In genomic region chr21:44892536-44893277, GRCh38 we compare ENCODE assay signal across 8 cellular contexts. TPM values are rescaled to one million over a fixed set of nuclear protein-coding genes. Genes with fewer than 3 reads are reported as not detected.
A peak's percentile ranks its signal among the peaks of the same experiment; 100 is the strongest.
DNase-seq lines count a peak whose midpoint lies in the region; ATAC-seq and TF ChIP-seq lines count a peak whose summit lies in the region.

No MANE protein-coding gene starts in this region.

- POLR2A ChIA-PET in BJ (lab: Charles Lee), result interaction anchor here (0.6 kb wide), 1 partner anchor 10 kb away, joined by 4 read pairs; no protein-coding TSS in a partner anchor

- peaks cover 10% of the 10 kb centered on the region for H3K27me3 Mint-ChIP-seq in H9 (ENCODE audit: low read depth)
- no peaks in the 10 kb centered on the region for H3K27me3 Mint-ChIP-seq in activated T-cell treated with anti-CD3 and anti-CD28 coated beads, Interleukin-2, amount 50 U/mL, for 72 hours (ENCODE audit: low read depth)

- H3K18ac ChIP-seq in H9 (ENCODE audit: insufficient read length, low read depth, low read length), result no peak overlapping the region

- no peak overlapping the region for H2BK20ac ChIP-seq in H9 (ENCODE audit: low read depth, low read length, poor library complexity, severe bottlenecking)

- no peak overlapping the region; a peak in 1 of 5 replicates for H3K4me3 Mint-ChIP-seq in H9
- H3K4me3 Mint-ChIP-seq in activated T-cell treated with anti-CD3 and anti-CD28 coated beads, Interleukin-2, amount 50 U/mL, for 72 hours, result no peak overlapping the region

- H3K27ac Mint-ChIP-seq in H9, result no peak overlapping the region; a peak in 1 of 7 replicates
- H3K27ac Mint-ChIP-seq in activated T-cell treated with anti-CD3 and anti-CD28 coated beads, Interleukin-2, amount 50 U/mL, for 72 hours, result peak overlapping the region; percentile 74

- H2BK12ac ChIP-seq in H9 (ENCODE audit: insufficient read length, low read depth, low read length), result no peak overlapping the region

- H3K23ac ChIP-seq in H9 (ENCODE audit: insufficient read length, low read depth, low read length), result no peak overlapping the region

- no peak overlapping the region for H4K5ac ChIP-seq in H9 (ENCODE audit: insufficient read length, low read depth, low read length)

- no peak overlapping the region for H2BK15ac ChIP-seq in H9 (ENCODE audit: low read depth, low read length)

- H2BK5ac ChIP-seq in H9 (ENCODE audit: insufficient read length, low read length), result no peak overlapping the region

- H3K9ac ChIP-seq in H9 (ENCODE audit: extremely low read depth, insufficient read length, low read length) (no peak overlapping the region), OCI-LY1 (ENCODE audit: low read length) (no peak overlapping the region)

- H3K27me3 ChIP-seq in BJ (ENCODE audit: control insufficient read depth, insufficient read depth, low read length) (peaks cover 30% of the 10 kb centered on the region), H9 (ENCODE audit: insufficient read depth, low read length) (no peaks in the 10 kb centered on the region), OCI-LY1 (ENCODE audit: insufficient read depth, low read length) (peaks cover 8% of the 10 kb centered on the region)

- H3K36me3 Mint-ChIP-seq in H9 (ENCODE audit: insufficient read depth in 1 of 3, low read depth in 3 of 3), result no peaks in the 10 kb centered on the region
- H3K36me3 Mint-ChIP-seq in activated T-cell treated with anti-CD3 and anti-CD28 coated beads, Interleukin-2, amount 50 U/mL, for 72 hours (ENCODE audit: insufficient read depth in 2 of 2), result peaks cover 0 to 3% of the 10 kb centered on the region in 2 donors

- H4K91ac ChIP-seq in H9 (ENCODE audit: insufficient read length, low read depth, low read length), result no peak overlapping the region

- peak; percentile 85 to 86 for ATAC-seq in activated T-cell treated with anti-CD3 and anti-CD28 coated beads, Interleukin-2, amount 50 U/mL, for 72 hours (replicated peaks in 1 of 2)
- ATAC-seq in HG03439 (IDR thresholded peaks at IDR 0.05; ENCODE audit: unreplicated experiment), result no peak
- ATAC-seq in GM19395 (IDR thresholded peaks at IDR 0.05; ENCODE audit: unreplicated experiment), result no peak

- H4K8ac ChIP-seq in H9 (replicated peaks; ENCODE audit: insufficient read length, low read depth, low read length), result no peak overlapping the region

- H3T11ph ChIP-seq in H9 (ENCODE audit: low read length), result no peak overlapping the region

- no peaks in the 10 kb centered on the region for H3K9me2 ChIP-seq in OCI-LY1 (ENCODE audit: low read depth, low read length)

- no peak overlapping the region for H3K4me3 ChIP-seq in BJ (ENCODE audit: low read depth, low read length)
- H3K4me3 ChIP-seq in OCI-LY1 (ENCODE audit: low read depth, low read length, poor library complexity, severe bottlenecking), result no peak overlapping the region

- H3F3A ChIP-seq in OCI-LY1 (ENCODE audit: insufficient read depth, low read length), result no peaks in the 10 kb centered on the region

- H3K4ac ChIP-seq in H9 (ENCODE audit: low read depth, low read length), result no peak overlapping the region

- no peak overlapping the region for H3K56ac ChIP-seq in H9 (ENCODE audit: insufficient read length, low read depth, low read length)

- H3K14ac ChIP-seq in H9 (ENCODE audit: insufficient read depth, low read length), result no peak overlapping the region

- H3K23me2 ChIP-seq in H9 (ENCODE audit: insufficient read length, low read depth, low read length, poor library complexity, severe bottlenecking), result no peaks in the 10 kb centered on the region

- no peak overlapping the region for H2AFZ ChIP-seq in H9 (ENCODE audit: low read length)
- H2AFZ ChIP-seq in OCI-LY1 (ENCODE audit: low read length), result no peak overlapping the region

- H3K79me2 ChIP-seq in H9 (ENCODE audit: insufficient read depth, low read length), result no peaks in the 10 kb centered on the region
- no peaks in the 10 kb centered on the region for H3K79me2 ChIP-seq in OCI-LY1 (ENCODE audit: insufficient read depth, low read length)

- H2BK120ac ChIP-seq in H9 (ENCODE audit: low read depth, low read length, poor library complexity, severe bottlenecking), result no peak overlapping the region

- H3K4me1 ChIP-seq in H9 (ENCODE audit: insufficient read depth, low read length) (no peaks in the 10 kb centered on the region; the same call in 1 of the 2 replicates), OCI-LY1 (ENCODE audit: insufficient read depth, low read length, severe bottlenecking) (no peaks in the 10 kb centered on the region)

- WGBS in H9 (ENCODE audit: extremely low coverage, insufficient read length, low lambda C conversion rate), result no CpG with 5 or more reads among the region's 15 CpGs

- H3K36me3 ChIP-seq in BJ (ENCODE audit: control insufficient read depth, insufficient read depth, low read length) (no peaks in the 10 kb centered on the region), OCI-LY1 (ENCODE audit: insufficient read depth, low read length) (no peaks in the 10 kb centered on the region)

- no peak overlapping the region for H2AK5ac ChIP-seq in H9 (ENCODE audit: insufficient read length, low read length)

- H3K9me3 ChIP-seq in H9 (ENCODE audit: control insufficient read depth, low read depth, low read length) (no peaks in the 10 kb centered on the region), OCI-LY1 (ENCODE audit: low read length) (no peaks in the 10 kb centered on the region)

- no peaks in the 10 kb centered on the region for H3K79me1 ChIP-seq in H9 (ENCODE audit: insufficient read depth, low read depth, low read length, poor library complexity, severe bottlenecking)

- H4K20me1 ChIP-seq in H9 (ENCODE audit: control insufficient read depth, insufficient read depth, insufficient read length), result no peaks in the 10 kb centered on the region
- no peaks in the 10 kb centered on the region for H4K20me1 ChIP-seq in OCI-LY1 (ENCODE audit: insufficient read depth, low read length)

- H3K4me2 ChIP-seq in H9 (ENCODE audit: insufficient read depth, insufficient read length, low read length), result no peak overlapping the region
- no peak overlapping the region for H3K4me2 ChIP-seq in OCI-LY1 (ENCODE audit: low read length)

- TF ChIP-seq CTCF in BJ (IDR thresholded peaks at IDR 0.05; ENCODE audit: insufficient read depth, low read depth, low read length) (peak; percentile 93), H9 (conservative IDR thresholded peaks at IDR 0.05) (peak; percentile 94), OCI-LY1 (IDR thresholded peaks at IDR 0.05; ENCODE audit: low read length) (peak; percentile 98)

- H3K4me1 Mint-ChIP-seq in H9, result peaks cover 4 to 7% of the 10 kb centered on the region in 2 experiments; a peak in 3 of 4 replicates
- peaks cover 15% of the 10 kb centered on the region for H3K4me1 Mint-ChIP-seq in activated T-cell treated with anti-CD3 and anti-CD28 coated beads, Interleukin-2, amount 50 U/mL, for 72 hours (ENCODE audit: low read depth)

- intact Hi-C loops in posterior cingulate gyrus (cut with DNase I), result no loop called here

- CTCF ChIA-PET in BJ (lab: Yijun Ruan, JAX), result interaction anchor here (0.6 to 4.2 kb wide), 14 partner anchors 9 to 248 kb away, joined by 3 to 27 read pairs (median 6); no protein-coding TSS in a partner anchor

- no peaks in the 10 kb centered on the region; a peak in 1 of 5 replicates for H3K9me3 Mint-ChIP-seq in H9
- no peaks in the 10 kb centered on the region for H3K9me3 Mint-ChIP-seq in activated T-cell treated with anti-CD3 and anti-CD28 coated beads, Interleukin-2, amount 50 U/mL, for 72 hours

- DNase-seq in BJ (ENCODE audit: low read depth) (no peak), H9 (peak; percentile 72), fibroblast of peridontal ligament (ENCODE audit: extremely low read depth) (peak; percentile 50), posterior cingulate gyrus (peak in 9 of 10 donors; percentile 46 to 91 (median 58))
- peak; percentile 77 to 82 for DNase-seq in activated T-cell treated with anti-CD3 and anti-CD28 coated beads, Interleukin-2, amount 50 U/mL, for 72 hours

- H3K27ac ChIP-seq in H9 (ENCODE audit: insufficient read length, low read depth, low read length) (no peak overlapping the region), OCI-LY1 (ENCODE audit: low read depth, low read length, poor library complexity, severe bottlenecking) (no peak overlapping the region)

RNA-seq across cellular contexts. Expression of gene PTTG1IP, which starts 19.2 kb away (rescaled TPM):
- polyA plus RNA-seq in BJ (2011; rRNA removed), result 234 and 249 TPM in 2 replicates
- polyA minus RNA-seq in BJ (2011; rRNA and poly(A)+ RNA removed), result 74.2 and 109 TPM in 2 replicates
- total RNA-seq in H9 (2021), result 107 and 112 TPM in 2 replicates
- 10 to 100 TPM; 63.9 to 70.5 TPM for total RNA-seq in activated T-cell treated with anti-CD3 and anti-CD28 coated beads, Interleukin-2, amount 50 U/mL, for 72 hours

RNA-seq across cellular contexts. Expression of gene ITGB2, which starts 28.0 kb away (rescaled TPM):
- not detected in 2 replicates for polyA plus RNA-seq in BJ (2011; rRNA removed)
- not detected in 2 replicates for polyA minus RNA-seq in BJ (2011; rRNA and poly(A)+ RNA removed)
- total RNA-seq in H9 (2021), result 0.61 and 1.1 TPM in 2 replicates
- 100 to 1,000 TPM; 248 to 287 TPM for total RNA-seq in activated T-cell treated with anti-CD3 and anti-CD28 coated beads, Interleukin-2, amount 50 U/mL, for 72 hours

RNA-seq across cellular contexts. Expression of gene SLX9, which starts 47.1 kb away (rescaled TPM):
- 12.1 and 12.4 TPM in 2 replicates for polyA plus RNA-seq in BJ (2011; rRNA removed)
- polyA minus RNA-seq in BJ (2011; rRNA and poly(A)+ RNA removed), result 3.0 and 5.5 TPM in 2 replicates
- total RNA-seq in H9 (2021), result 74.3 and 76.4 TPM in 2 replicates
- 10 to 100 TPM; 38.7 to 48.9 TPM for total RNA-seq in activated T-cell treated with anti-CD3 and anti-CD28 coated beads, Interleukin-2, amount 50 U/mL, for 72 hours

Comparison
In these comparisons a context has a peak if more than half of its experiments do, and no peak if none do; other contexts are left out.
1. ATAC-seq: peak in activated T-cell treated with anti-CD3 and anti-CD28 coated beads, Interleukin-2, amount 50 U/mL, for 72 hours (2 of 2); none in HG03439 (single experiment) and GM19395 (single experiment).
2. RNA of gene ITGB2, which starts 28.0 kb away (total RNA-seq): 248 to 287 TPM in activated T-cell treated with anti-CD3 and anti-CD28 coated beads, Interleukin-2, amount 50 U/mL, for 72 hours; 0.61 to 1.1 TPM in H9; every median in the first group is over 100 times any median in the second.
3. Peak in every context shown above with its lines, with median percentiles within 50 percentile points of each other: CTCF ChIP-seq.